8 cellular contexts compared by ENCODE assay signal in genomic region chr19:32405431-32406160, GRCh38. TPM values are rescaled to one million over a fixed set of nuclear protein-coding genes. Genes with fewer than 3 reads are reported as not detected.
DNase-seq lines count a peak whose midpoint lies in the region; ATAC-seq and TF ChIP-seq lines count a peak whose summit lies in the region.

TSS of gene DPY19L3 (plus strand) at chr19:32405770. CDS start at chr19:32408254, 2,484 bp downstream.

- H3K4me2 ChIP-seq in hepatocyte, result peak within 1 kb of the TSS; percentile 90

- H3K36me3 ChIP-seq in hepatocyte (replicated peaks; ENCODE audit: insufficient read depth, low read depth), result no peaks in the 10 kb centered on the region
- no peaks in the 10 kb centered on the region for H3K36me3 ChIP-seq in rectal smooth muscle tissue (ENCODE audit: control insufficient read depth, insufficient read depth, low read length)
- H3K36me3 ChIP-seq in vagina, result peaks cover 0 to 12% of the 10 kb centered on the region in 2 donors

- ATAC-seq in GM18508 (IDR thresholded peaks at IDR 0.05; ENCODE audit: insufficient read depth, unreplicated experiment), result peak; percentile 84
- ATAC-seq in HG02970 (IDR thresholded peaks at IDR 0.05; ENCODE audit: low FRiP score, unreplicated experiment), result peak; percentile 97

- in situ Hi-C loops in astrocyte of the cerebellum (cut with HindIII; ENCODE audit: low sequenced_read_pairs), result no loop called here

- H4K20me1 ChIP-seq in hepatocyte (ENCODE audit: insufficient read depth, poor library complexity, severe bottlenecking), result no peaks in the 10 kb centered on the region

- H3K27ac ChIP-seq in hepatocyte (peak within 1 kb of the TSS; percentile 99), rectal smooth muscle tissue (ENCODE audit: low read depth, low read length) (peak within 1 kb of the TSS; percentile 96), vagina (peak within 1 kb of the TSS; percentile 98)

- peak in 1 of 2 donors; percentile 75 for TF ChIP-seq POLR2A in vagina (IDR thresholded peaks at IDR 0.05)

- TF ChIP-seq CTCF in astrocyte of the cerebellum (IDR thresholded peaks at IDR 0.05; ENCODE audit: low read depth, low read length, missing control alignments) (no peak), hepatocyte (IDR thresholded peaks at IDR 0.05; ENCODE audit: poor library complexity) (no peak), vagina (IDR thresholded peaks at IDR 0.05) (no peak)

- no peaks in the 10 kb centered on the region for H3K27me3 ChIP-seq in hepatocyte
- H3K27me3 ChIP-seq in rectal smooth muscle tissue (ENCODE audit: control insufficient read depth, insufficient read depth, low read length), result no peaks in the 10 kb centered on the region
- no peaks in the 10 kb centered on the region for H3K27me3 ChIP-seq in vagina

- peak within 1 kb of the TSS; percentile 86 for H2AFZ ChIP-seq in hepatocyte

- H3K4me1 ChIP-seq in hepatocyte (ENCODE audit: insufficient read depth) (peaks cover 9% of the 10 kb centered on the region), rectal smooth muscle tissue (ENCODE audit: control insufficient read depth, insufficient read depth, low read length) (peaks cover 3% of the 10 kb centered on the region), vagina (peaks cover 26% of the 10 kb centered on the region)

- peak within 1 kb of the TSS; percentile 88 for H3K9ac ChIP-seq in rectal smooth muscle tissue (ENCODE audit: low read length)

- under 1% methylated on average over 28 of the region's 104 CpGs for WGBS in hepatocyte (ENCODE audit: low lambda C conversion rate, missing lambda C conversion rate)

- peak; percentile 58 for DNase-seq in NCI-H187 treated with DMSO at 0.1 percent for 48 hours (lab: John Stamatoyannopoulos, UW)
- DNase-seq in T-helper 9 cell, result peak; percentile 75
- peak; percentile 75 for DNase-seq in astrocyte of the cerebellum (ENCODE audit: low read depth)
- DNase-seq in hepatocyte (ENCODE audit: low spot score), result peak; percentile 98
- DNase-seq in vagina (ENCODE audit: extremely low spot score in 2 of 2), result peak; percentile 93 to 96

- H3K9me2 ChIP-seq in hepatocyte (replicated peaks; ENCODE audit: insufficient read depth), result no peaks in the 10 kb centered on the region

- H3K79me2 ChIP-seq in hepatocyte, result peaks cover 50% of the 10 kb centered on the region

- H3K9me3 ChIP-seq in hepatocyte (ENCODE audit: low read depth) (no peaks in the 10 kb centered on the region), vagina (no peaks in the 10 kb centered on the region)

- intact Hi-C loops in vagina (cut with DNase I), result no loop called here

- H3K4me3 ChIP-seq in astrocyte of the cerebellum (ENCODE audit: low read depth, low read length), result peak within 1 kb of the TSS; percentile 74
- H3K4me3 ChIP-seq in hepatocyte, result peak within 1 kb of the TSS; percentile 67
- peak within 1 kb of the TSS; percentile 91 for H3K4me3 ChIP-seq in rectal smooth muscle tissue (ENCODE audit: low read length)
- peak within 1 kb of the TSS; percentile 84 to 99 for H3K4me3 ChIP-seq in vagina

RNA-seq across cellular contexts. Expression of gene DPY19L3, which starts in this region (rescaled TPM):
- 40.6 and 51.4 TPM in 2 replicates for total RNA-seq in hepatocyte
- polyA plus RNA-seq in hepatocyte, result 9.0 and 12.9 TPM in 2 replicates
- total RNA-seq in vagina, result 10.3 TPM

Comparison
In these comparisons a context has a peak if more than half of its experiments do, and no peak if none do; other contexts are left out.
1. Peak in every context shown above with its lines: DNase-seq, ATAC-seq, H3K4me3 ChIP-seq and H3K27ac ChIP-seq.